In genomic region chr10:117540640-117541404, GRCh38 we compare ENCODE assay signal across 16 cellular contexts. TPM values are rescaled to one million over a fixed set of nuclear protein-coding genes. Genes with fewer than 3 reads are reported as not detected.
DNase-seq lines count a peak whose midpoint lies in the region; TF ChIP-seq lines count a peak whose summit lies in the region.
"Had no signal": no experiment of that assay in that cellular context is flagged by ENCODE, and none has a peak within 500 bp of the region (broad histone marks: within the 10 kb centered on the region; RNA-seq: fewer than 3 reads in every experiment).

No MANE protein-coding gene starts in this region.

- H3K9me3 Mint-ChIP-seq in endothelial cell (ENCODE audit: unreplicated experiment) (no peaks in the 10 kb centered on the region), chondrocyte (ENCODE audit: low read depth) (no peaks in the 10 kb centered on the region)

- no peaks in the 10 kb centered on the region for H4K20me1 ChIP-seq in osteoblast (ENCODE audit: insufficient read depth, low read length)

- TF ChIP-seq CTCF in AG10803 (conservative IDR thresholded peaks at IDR 0.05; ENCODE audit: low read length) (no peak), endothelial cell (IDR thresholded peaks at IDR 0.05; ENCODE audit: unreplicated experiment) (no peak), osteoblast (IDR thresholded peaks at IDR 0.05; ENCODE audit: extremely low read depth, low read depth, low read length) (no peak), chondrocyte (IDR thresholded peaks at IDR 0.05) (no peak)

- DNase-seq in AG10803 (ENCODE audit: low read depth): no peak
- DNase-seq in HEK293T (ENCODE audit: extremely low spot score): no peak
- DNase-seq in endothelial cell (ENCODE audit: low spot score): no peak
- peak; percentile 75 for DNase-seq in osteoblast (ENCODE audit: insufficient read length, low spot score, missing footprints)
- no peak for DNase-seq in effector memory CD4-positive, alpha-beta T cell
- no peak for DNase-seq in chondrocyte (ENCODE audit: low spot score)
- DNase-seq in stimulated activated CD4-positive, alpha-beta T cell treated with anti-CD3 and anti-CD28 coated beads, Interleukin-1b, Interleukin-23, amount 100 ng/mL, for 48 hours: no peak
- DNase-seq: activated CD8-positive, alpha-beta memory T cell treated with anti-CD3 and anti-CD28 coated beads, Interleukin-2, amount 50 U/mL, for 4 hours; heart right ventricle; left colon; NCI-H2029 treated with DMSO at 0.1 percent for 48 hours; NCI-H82; stimulated activated CD4-positive, alpha-beta T cell treated with anti-CD3 and anti-CD28 coated beads, Interleukin-2, amount 100 ng/mL, for 24 hours had no signal

- H3K4me1 ChIP-seq in osteoblast (ENCODE audit: insufficient read depth, low read length): no peaks in the 10 kb centered on the region
- peaks cover 10% of the 10 kb centered on the region for H3K4me1 ChIP-seq in effector memory CD4-positive, alpha-beta T cell (ENCODE audit: control insufficient read depth, insufficient read depth, low read length, poor library complexity, severe bottlenecking)

- peaks cover 81% of the 10 kb centered on the region for H3K27me3 ChIP-seq in osteoblast (ENCODE audit: insufficient read depth, low read length)
- peaks cover 52% of the 10 kb centered on the region for H3K27me3 ChIP-seq in effector memory CD4-positive, alpha-beta T cell (replicated peaks; ENCODE audit: control insufficient read depth, insufficient read depth, low read length, poor library complexity, severe bottlenecking)

- no peaks in the 10 kb centered on the region for H3K36me3 ChIP-seq in osteoblast (ENCODE audit: insufficient read depth, low read length)
- H3K36me3 ChIP-seq in effector memory CD4-positive, alpha-beta T cell (ENCODE audit: control insufficient read depth, insufficient read depth, low read length): no peaks in the 10 kb centered on the region
- H3K36me3 ChIP-seq: heart right ventricle had no signal

- CTCF ChIA-PET in HEK293T (lab: Yijun Ruan, JAX): no interaction called here

- no peaks in the 10 kb centered on the region for H3K9me3 ChIP-seq in osteoblast (ENCODE audit: low read depth, low read length)
- H3K9me3 ChIP-seq in effector memory CD4-positive, alpha-beta T cell (ENCODE audit: control insufficient read depth, low read length): no peaks in the 10 kb centered on the region
- H3K9me3 ChIP-seq: heart right ventricle had no signal

- no peak overlapping the region for H2AFZ ChIP-seq in osteoblast (ENCODE audit: low read length)

- peaks cover 2% of the 10 kb centered on the region for H3K36me3 Mint-ChIP-seq in endothelial cell (ENCODE audit: low read depth, unreplicated experiment)
- peaks cover under 1% of the 10 kb centered on the region for H3K36me3 Mint-ChIP-seq in chondrocyte (ENCODE audit: low read depth)

- H3K4me2 ChIP-seq in osteoblast (ENCODE audit: insufficient read depth, low read length): peak overlapping the region; percentile 11

- peaks cover 26% of the 10 kb centered on the region for H3K27me3 Mint-ChIP-seq in endothelial cell (ENCODE audit: unreplicated experiment)
- H3K27me3 Mint-ChIP-seq in chondrocyte (ENCODE audit: low read depth): peaks cover 52% of the 10 kb centered on the region

- no peaks in the 10 kb centered on the region for H3K79me2 ChIP-seq in osteoblast (ENCODE audit: insufficient read depth, low read length)

- H3K4me1 Mint-ChIP-seq in endothelial cell (ENCODE audit: unreplicated experiment) (peaks cover 26% of the 10 kb centered on the region), chondrocyte (ENCODE audit: low read depth) (peaks cover 36% of the 10 kb centered on the region)

- H3K27ac Mint-ChIP-seq in endothelial cell (ENCODE audit: unreplicated experiment) (no peak overlapping the region), chondrocyte (ENCODE audit: unreplicated experiment) (no peak overlapping the region)
- H3K27ac Mint-ChIP-seq: B cell had no signal

- POLR2A ChIA-PET in HEK293T (lab: Yijun Ruan, JAX): interaction anchor here (0.6 to 1.0 kb wide), 2 partner anchors 126 to 142 kb away, joined by 3 read pairs; no protein-coding TSS in a partner anchor

- H3K4me3 ChIP-seq in AG10803 (ENCODE audit: low read length) (peak overlapping the region; percentile 96), osteoblast (ENCODE audit: insufficient read depth, low read length) (no peak overlapping the region)
- no peak overlapping the region for H3K4me3 ChIP-seq in effector memory CD4-positive, alpha-beta T cell (ENCODE audit: insufficient read depth, low read depth, low read length, poor library complexity, severe bottlenecking)

- peak overlapping the region; percentile 38 for H3K4me3 Mint-ChIP-seq in endothelial cell (ENCODE audit: unreplicated experiment)
- H3K4me3 Mint-ChIP-seq in chondrocyte (ENCODE audit: unreplicated experiment): no peak overlapping the region
- H3K4me3 Mint-ChIP-seq: B cell had no signal

- no peak overlapping the region for H3K27ac ChIP-seq in osteoblast (ENCODE audit: low read depth, low read length)
- no peak overlapping the region for H3K27ac ChIP-seq in effector memory CD4-positive, alpha-beta T cell (ENCODE audit: insufficient read depth, low read length, poor library complexity, severe bottlenecking)
- H3K27ac ChIP-seq: epithelial cell of prostate, heart right ventricle had no signal

TF ChIP-seq in HEK293T, 16 proteins besides CTCF, POLR2A, EP300 and RAD21:
- TF ChIP-seq ELF4 (IDR thresholded peaks at IDR 0.05): no peak
- peak; percentile 33; the same call in 1 of the 2 replicates for TF ChIP-seq L3MBTL2 (conservative IDR thresholded peaks at IDR 0.05)
TF ChIP-seq in HEK293T: peak in this region for 1.

RNA-seq across cellular contexts. Expression of gene EMX2, which starts 1.7 kb away (rescaled TPM):
- total RNA-seq in endothelial cell (ENCODE audit: unreplicated experiment) (not detected), osteoblast (0.88 and 1.4 TPM in 2 replicates), chondrocyte (4.7 TPM in 1 of 3 replicates, not detected in the others)
- total RNA-seq: B cell, M059J had no signal
